ENCODE assay signal across 20 cellular contexts in the genomic region with DNA sequence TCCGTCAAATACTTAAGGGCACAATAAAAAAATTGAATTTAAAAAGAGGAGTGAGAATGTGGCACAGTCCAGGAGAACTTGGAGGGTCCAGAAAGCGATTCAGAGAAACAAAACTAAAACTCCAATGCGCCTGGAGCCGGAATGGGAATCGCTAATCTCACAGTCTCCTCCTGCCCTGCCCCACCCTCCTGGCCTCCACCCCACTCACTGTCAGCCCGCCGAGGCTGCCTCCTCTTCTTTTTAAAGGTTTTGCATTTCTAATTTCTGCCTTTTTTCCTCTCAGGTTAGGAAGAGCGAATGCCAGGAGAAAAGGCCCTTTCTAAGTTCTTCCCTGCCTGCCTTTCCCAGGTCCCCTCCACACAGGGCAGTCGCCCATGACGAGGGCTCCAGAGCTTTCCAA.
"Had no signal": no experiment of that assay in that cellular context is flagged by ENCODE, and none has a peak within 500 bp of the region (broad histone marks: within the 10 kb centered on the region; RNA-seq: fewer than 3 reads in every experiment).

No MANE protein-coding gene starts in this region.

- H3K9ac ChIP-seq: KMS-11, SK-N-SH had no signal

- DNase-seq: Kasumi-1, MM.1S, NCI-H1092 treated with DMSO at 0.1 percent for 48 hours, NCI-H1436, NCI-H187, NCI-H2029, NCI-H2081 treated with DMSO at 0.1 percent for 48 hours, NCI-H2171, NCI-H226, NCI-H446, NCI-H510A, NCI-H524 treated with DMSO at 0.1 percent for 48 hours, NCI-H69, NCI-H774, SHP77, SK-N-SH, SW 1271 had no signal

- H3K9me3 ChIP-seq: SK-N-SH had no signal

- H3K4me2 ChIP-seq: KMS-11, SK-N-SH had no signal

- ATAC-seq: Panc1 had no signal

- H3K27ac ChIP-seq: KMS-11, RWPE1 had no signal
